Comparison of ENCODE assay signal across 10 cellular contexts in the genomic region with DNA sequence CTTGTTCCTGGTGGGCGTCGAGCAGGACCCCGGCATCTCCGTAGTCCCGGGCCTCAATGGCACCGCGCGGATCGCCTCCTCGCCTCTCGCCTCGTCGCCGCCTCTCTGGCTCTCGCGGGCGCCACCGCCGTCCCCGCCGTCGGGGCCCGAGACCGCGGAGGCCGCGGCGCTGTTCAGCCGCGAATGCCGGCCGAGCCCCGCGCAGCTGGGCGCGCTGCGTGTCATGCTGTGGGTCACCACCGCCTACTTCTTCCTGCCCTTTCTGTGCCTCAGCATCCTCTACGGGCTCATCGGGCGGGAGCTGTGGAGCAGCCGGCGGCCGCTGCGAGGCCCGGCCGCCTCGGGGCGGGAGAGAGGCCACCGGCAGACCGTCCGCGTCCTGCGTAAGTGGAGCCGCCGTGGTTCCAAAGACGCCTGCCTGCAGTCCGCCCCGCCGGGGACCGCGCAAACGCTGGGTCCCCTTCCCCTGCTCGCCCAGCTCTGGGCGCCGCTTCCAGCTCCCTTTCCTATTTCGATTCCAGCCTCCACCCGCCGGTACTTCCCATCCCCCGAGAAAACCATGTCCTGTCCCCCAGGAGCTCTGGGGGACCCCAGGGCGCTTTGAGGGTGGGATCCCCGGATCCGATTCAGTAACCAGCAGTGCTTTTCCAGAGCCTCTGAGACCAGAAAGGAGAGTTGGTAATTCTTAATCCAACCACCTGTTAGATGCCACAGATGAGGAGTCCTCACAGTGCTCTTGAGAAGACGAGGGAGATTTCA. TPM values are rescaled to one million over a fixed set of nuclear protein-coding genes. Genes with fewer than 3 reads are reported as not detected.
DNase-seq lines count a peak whose midpoint lies in the region; ATAC-seq and TF ChIP-seq lines count a peak whose summit lies in the region.
"Had no signal": no experiment of that assay in that cellular context is flagged by ENCODE, and none has a peak within 500 bp of the region (broad histone marks: within the 10 kb centered on the region; RNA-seq: fewer than 3 reads in every experiment).

No MANE protein-coding gene starts in this region.

- H3K4me1 Mint-ChIP-seq in WTC11: peaks cover 23% of the 10 kb centered on the region
- H3K4me1 Mint-ChIP-seq in glutamatergic neuron (ENCODE audit: low read depth, unreplicated experiment): no peaks in the 10 kb centered on the region

- H3K27ac Mint-ChIP-seq in WTC11: no peak overlapping the region
- H3K27ac Mint-ChIP-seq in glutamatergic neuron (ENCODE audit: unreplicated experiment): no peak overlapping the region

- peak; percentile 8 for ATAC-seq in WTC11

- DNase-seq in GM06990 (ENCODE audit: extremely low read depth, insufficient read length) (no peak), WTC11 (ENCODE audit: low spot score) (peak; percentile 40), glutamatergic neuron (peak; percentile 49), skeletal muscle cell (ENCODE audit: low read depth) (no peak), NCI-H526 treated with DMSO at 0.1 percent for 48 hours (lab: John Stamatoyannopoulos, UW) (no peak), NCI-H1436 treated with DMSO at 0.1 percent for 48 hours (lab: John Stamatoyannopoulos, UW) (no peak), SIG-M5 (lab: John Stamatoyannopoulos, UW) (no peak), H4 (ENCODE audit: low spot score) (no peak)

- peak overlapping the region; percentile 15 for H3K4me3 ChIP-seq in GM06990 (replicated peaks; ENCODE audit: low read depth, low read length)
- H3K4me3 ChIP-seq in skeletal muscle cell (ENCODE audit: low read depth, low read length): peak overlapping the region; percentile 27

- H3K4me3 Mint-ChIP-seq in WTC11: peak overlapping the region; percentile 69
- peak overlapping the region; percentile 45 for H3K4me3 Mint-ChIP-seq in glutamatergic neuron (ENCODE audit: unreplicated experiment)

- POLR2A ChIA-PET in WTC11 (lab: Charles Lee): no interaction called here

- H3K9me3 Mint-ChIP-seq in WTC11: no peaks in the 10 kb centered on the region
- peaks cover 16% of the 10 kb centered on the region for H3K9me3 Mint-ChIP-seq in glutamatergic neuron (ENCODE audit: unreplicated experiment)

- H3K27me3 ChIP-seq in GM06990 (replicated peaks; ENCODE audit: control insufficient read depth, insufficient read depth, low read length): no peaks in the 10 kb centered on the region; the same call in none of the 2 replicates

- H3K36me3 Mint-ChIP-seq in WTC11 (0 out of 2 replicates have a peak, but pooled peaks cover 3% of the 10 kb centered on the region), glutamatergic neuron (ENCODE audit: unreplicated experiment) (peaks cover 24% of the 10 kb centered on the region)

- no peaks in the 10 kb centered on the region for H3K36me3 ChIP-seq in GM06990 (ENCODE audit: control insufficient read depth, insufficient read depth, low read length)
- H3K36me3 ChIP-seq: tibial nerve had no signal

- CTCF ChIA-PET in WTC11 (lab: Charles Lee): interaction anchor here (0.6 to 1.2 kb wide), 2 partner anchors 27 to 60 kb away, joined by 3 to 4 read pairs; partner anchors contain the start of gene CDADC1

- H3K27me3 Mint-ChIP-seq in WTC11 (ENCODE audit: low read depth) (peaks cover 95% of the 10 kb centered on the region), glutamatergic neuron (ENCODE audit: unreplicated experiment) (peaks cover 36% of the 10 kb centered on the region)

- TF ChIP-seq CTCF in GM06990 (IDR thresholded peaks at IDR 0.05; ENCODE audit: insufficient read depth, low read length, poor library complexity, severe bottlenecking): no peak
- no peak for TF ChIP-seq CTCF in WTC11 (IDR thresholded peaks at IDR 0.05)
- TF ChIP-seq CTCF in glutamatergic neuron (IDR thresholded peaks at IDR 0.05; ENCODE audit: partially characterized antibody, unreplicated experiment): no peak

TF ChIP-seq in WTC11, 78 proteins besides CTCF, POLR2A, EP300 and RAD21:
- TF ChIP-seq, protein P1, sequence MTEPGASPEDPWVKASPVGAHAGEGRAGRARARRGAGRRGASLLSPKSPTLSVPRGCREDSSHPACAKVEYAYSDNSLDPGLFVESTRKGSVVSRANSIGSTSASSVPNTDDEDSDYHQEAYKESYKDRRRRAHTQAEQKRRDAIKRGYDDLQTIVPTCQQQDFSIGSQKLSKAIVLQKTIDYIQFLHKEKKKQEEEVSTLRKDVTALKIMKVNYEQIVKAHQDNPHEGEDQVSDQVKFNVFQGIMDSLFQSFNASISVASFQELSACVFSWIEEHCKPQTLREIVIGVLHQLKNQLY (CRISPR knock-in tag; IDR thresholded peaks at IDR 0.05): no peak
- TF ChIP-seq MAX (CRISPR knock-in tag; IDR thresholded peaks at IDR 0.05) (peak; percentile 28; the same call in 1 of the 2 replicates), GRHL2 (CRISPR knock-in tag; IDR thresholded peaks at IDR 0.05; ENCODE audit: insufficient replicate concordance, severe bottlenecking) (no peak), ZNF138 (CRISPR knock-in tag; conservative IDR thresholded peaks at IDR 0.05) (0 out of 2 replicates have a peak, but pooled peaks have one; percentile 4), ARID4B (CRISPR knock-in tag; IDR thresholded peaks at IDR 0.05; ENCODE audit: borderline replicate concordance) (no peak), FOXP1 (CRISPR knock-in tag; IDR thresholded peaks at IDR 0.05; ENCODE audit: borderline replicate concordance) (0 out of 2 replicates have a peak, but pooled peaks have one; percentile 7), AR (CRISPR knock-in tag; IDR thresholded peaks at IDR 0.05) (no peak), HMGA2 (CRISPR knock-in tag; IDR thresholded peaks at IDR 0.05) (no peak), ZBTB21 (CRISPR knock-in tag; IDR thresholded peaks at IDR 0.05; ENCODE audit: borderline replicate concordance) (no peak), CREM (CRISPR knock-in tag; IDR thresholded peaks at IDR 0.05) (0 out of 2 replicates have a peak, but pooled peaks have one; percentile 0), PRRX2 (CRISPR knock-in tag; IDR thresholded peaks at IDR 0.05) (no peak)
TF ChIP-seq in WTC11: peak in this region for 4.

RNA-seq across cellular contexts. Expression of gene MLNR, which starts 0.9 kb away (rescaled TPM):
- not detected in 3 replicates for total RNA-seq in WTC11 (2021)
- not detected for total RNA-seq in glutamatergic neuron (ENCODE audit: unreplicated experiment)
- total RNA-seq in H4 (2014; rRNA removed; shearing (Covaris generic)): not detected in 2 replicates
- total RNA-seq: LHCN-M2 had no signal

RNA-seq across cellular contexts. Expression of gene CDADC1, which starts 26.7 kb away (rescaled TPM):
- total RNA-seq in WTC11 (2021) (2.9 to 4.9 TPM (median 4.0 TPM) in 3 replicates), glutamatergic neuron (ENCODE audit: unreplicated experiment) (4.3 TPM)
- 1.3 and 3.1 TPM in 2 replicates for total RNA-seq in H4 (2014; rRNA removed; shearing (Covaris generic))

Comparison
In these comparisons a context has a peak if more than half of its experiments do, and no peak if none do; other contexts are left out.
1. DNase-seq: peak in WTC11 (single experiment) and glutamatergic neuron (single experiment); none in GM06990 (single experiment), skeletal muscle cell (single experiment), NCI-H526 treated with DMSO at 0.1 percent for 48 hours (single experiment), NCI-H1436 treated with DMSO at 0.1 percent for 48 hours (single experiment), SIG-M5 (single experiment) and H4 (single experiment).